Comparison of ENCODE assay signal across 30 cellular contexts in genomic region chr5:93236807-93237421, GRCh38.
A peak's percentile ranks its signal among the peaks of the same experiment; 100 is the strongest.
DNase-seq lines count a peak whose midpoint lies in the region; ATAC-seq, FAIRE-seq and TF ChIP-seq lines count a peak whose summit lies in the region.
"Had no signal": no experiment of that assay in that cellular context is flagged by ENCODE, and none has a peak within 500 bp of the region (broad histone marks: within the 10 kb centered on the region; RNA-seq: fewer than 3 reads in every experiment).

No MANE protein-coding gene starts in this region.

- TF ChIP-seq EP300 in suprapubic skin (IDR thresholded peaks at IDR 0.05), result no peak

- BruUV-seq in PC-9 (replicated peaks; lab: Mats Ljungman, UMichigan), result no TSS peak

- H3K9ac ChIP-seq in fibroblast of lung (ENCODE audit: insufficient read depth, low read length), result no peak overlapping the region
- H3K9ac ChIP-seq: BLaER1 treated with 17β-estradiol and CSF1 and Interleukin-3, amounts not matched to agents 10 nM and 100 nM had no signal

- no peaks in the 10 kb centered on the region for H3K27me3 ChIP-seq in PC-9 (ENCODE audit: insufficient read depth, low read depth)
- H3K27me3 ChIP-seq in fibroblast of lung (ENCODE audit: control insufficient read depth, insufficient read depth, low read length), result no peaks in the 10 kb centered on the region
- H3K27me3 ChIP-seq in suprapubic skin, result no peaks in the 10 kb centered on the region
- H3K27me3 ChIP-seq: ascending aorta; BLaER1 treated with 17β-estradiol and CSF1 and Interleukin-3, amounts not matched to agents 10 nM and 100 nM; esophagus muscularis mucosa; tibial artery had no signal

- 89% methylated on average over 4 of the region's 4 CpGs for WGBS in suprapubic skin

- no peak for TF ChIP-seq CTCF in PC-9 (conservative IDR thresholded peaks at IDR 0.05)
- no peak for TF ChIP-seq CTCF in fibroblast of lung (conservative IDR thresholded peaks at IDR 0.05 in 1 of 2, IDR thresholded peaks at IDR 0.05 in 1 of 2; ENCODE audit: low read depth in 1 of 2, low read length in 2 of 2)
- no peak for TF ChIP-seq CTCF in suprapubic skin (IDR thresholded peaks at IDR 0.05)

- peaks cover 17% of the 10 kb centered on the region; the same call in 1 of the 2 replicates for H3F3A ChIP-seq in PC-9 (ENCODE audit: insufficient read depth, low read depth)

- H3K9me2 ChIP-seq in PC-9 (ENCODE audit: insufficient read depth), result no peaks in the 10 kb centered on the region

- H3K4me3 ChIP-seq in PC-9 (no peak overlapping the region), fibroblast of lung (replicated peaks in 1 of 4; ENCODE audit: control extremely low read depth in 1 of 4, insufficient read depth in 1 of 4, low read depth in 3 of 4, low read length in 4 of 4) (no peak overlapping the region), suprapubic skin (no peak overlapping the region)
- H3K4me3 ChIP-seq: ascending aorta; BLaER1 treated with 17β-estradiol and CSF1 and Interleukin-3, amounts not matched to agents 10 nM and 100 nM; esophagus muscularis mucosa; tibial artery had no signal

- H4K20me1 ChIP-seq in PC-9 (ENCODE audit: insufficient read depth) (no peaks in the 10 kb centered on the region), fibroblast of lung (ENCODE audit: control insufficient read depth, extremely low read depth, insufficient read depth, low read length) (no peaks in the 10 kb centered on the region)
- H4K20me1 ChIP-seq: BLaER1 treated with 17β-estradiol and CSF1 and Interleukin-3, amounts not matched to agents 10 nM and 100 nM had no signal

- no peak for TF ChIP-seq POLR2A in H54 (IDR thresholded peaks at IDR 0.05; ENCODE audit: low read depth, low read length)
- TF ChIP-seq POLR2A in suprapubic skin (IDR thresholded peaks at IDR 0.05), result no peak

- peak; percentile 56 for DNase-seq in A172 (ENCODE audit: low spot score)
- no peak for DNase-seq in H54 (ENCODE audit: insufficient read length, low spot score)
- peak in 1 of 2 experiments; percentile 70 for DNase-seq in PC-9
- peak; percentile 33 to 81 for DNase-seq in fibroblast of lung (ENCODE audit: low read depth in 2 of 2)
- no peak for DNase-seq in suprapubic skin (ENCODE audit: low spot score in 2 of 2)
- DNase-seq in dermis blood vessel endothelial cell, result no peak
- DNase-seq: 8988T; activated CD4-positive, alpha-beta T cell treated with anti-CD3 and anti-CD28 coated beads for 4 hours; activated T-cell treated with anti-CD3 and anti-CD28 coated beads, Interleukin-2, amount 50 U/mL, for 72 hours; cerebellar nuclear complex; effector CD8-positive, alpha-beta T cell; H7; left colon; midbrain; natural killer cell; NCI-H1105; NCI-H2081 treated with DMSO at 0.1 percent for 48 hours; NCI-H446; OCI-M1; right cardiac atrium; SIG-M5; stimulated activated CD4-positive, alpha-beta T cell treated with anti-CD3 and anti-CD28 coated beads, Interleukin-4, amount 100 ng/mL, for 4 hours; T-cell; tibial artery had no signal

- CTCF ChIA-PET in PC-9 (lab: Charles Lee), result no interaction called here

- no peak overlapping the region; the same call in 1 of the 2 replicates for H3K4me2 ChIP-seq in PC-9
- H3K4me2 ChIP-seq in fibroblast of lung (ENCODE audit: extremely low read depth, insufficient read depth, low read length), result no peak overlapping the region
- H3K4me2 ChIP-seq: BLaER1 treated with 17β-estradiol and CSF1 and Interleukin-3, amounts not matched to agents 10 nM and 100 nM had no signal

- POLR2A ChIA-PET in PC-9 (lab: Charles Lee; ENCODE audit: unreplicated experiment), result no interaction called here

- H3K36me3 ChIP-seq in PC-9 (ENCODE audit: low read depth), result no peaks in the 10 kb centered on the region
- H3K36me3 ChIP-seq in fibroblast of lung (ENCODE audit: control insufficient read depth, insufficient read depth, low read length), result no peaks in the 10 kb centered on the region
- no peaks in the 10 kb centered on the region for H3K36me3 ChIP-seq in suprapubic skin
- H3K36me3 ChIP-seq: ascending aorta; BLaER1 treated with 17β-estradiol and CSF1 and Interleukin-3, amounts not matched to agents 10 nM and 100 nM; esophagus muscularis mucosa; tibial artery had no signal

- intact Hi-C loops in PC-9 (cut with micrococcal nuclease; ENCODE audit: unreplicated experiment), result no loop called here

- H3K4me1 ChIP-seq in PC-9 (replicated peaks; ENCODE audit: insufficient read depth), result peaks cover 31% of the 10 kb centered on the region
- H3K4me1 ChIP-seq in fibroblast of lung (ENCODE audit: control insufficient read depth, extremely low read depth, insufficient read depth, low read length), result no peaks in the 10 kb centered on the region
- H3K4me1 ChIP-seq in suprapubic skin, result no peaks in the 10 kb centered on the region
- H3K4me1 ChIP-seq: ascending aorta, esophagus muscularis mucosa, tibial artery had no signal

- H2AFZ ChIP-seq in PC-9 (no peak overlapping the region), fibroblast of lung (ENCODE audit: low read length) (no peak overlapping the region)

- H3K27ac ChIP-seq in PC-9, result peak overlapping the region; percentile 52
- peak overlapping the region; percentile 31 for H3K27ac ChIP-seq in fibroblast of lung (ENCODE audit: insufficient read depth, low read length)
- no peak overlapping the region for H3K27ac ChIP-seq in suprapubic skin
- H3K27ac ChIP-seq: ascending aorta; BLaER1 treated with 17β-estradiol and CSF1 and Interleukin-3, amounts not matched to agents 10 nM and 100 nM; esophagus muscularis mucosa; tibial artery had no signal

- H3K9me3 ChIP-seq in PC-9 (ENCODE audit: insufficient read depth, low read depth) (peaks cover 23% of the 10 kb centered on the region), fibroblast of lung (ENCODE audit: control insufficient read depth, insufficient read depth, low read depth, low read length) (no peaks in the 10 kb centered on the region), suprapubic skin (no peaks in the 10 kb centered on the region)
- H3K9me3 ChIP-seq: ascending aorta, esophagus muscularis mucosa, tibial artery had no signal

- ATAC-seq in HG02970 (IDR thresholded peaks at IDR 0.05; ENCODE audit: low FRiP score, unreplicated experiment), result no peak
- ATAC-seq in GM21447 (IDR thresholded peaks at IDR 0.05; ENCODE audit: unreplicated experiment), result no peak
- ATAC-seq: activated T-cell treated with anti-CD3 and anti-CD28 coated beads, Interleukin-2, amount 50 U/mL, for 72 hours; left colon; natural killer cell; right cardiac atrium; T-cell had no signal

- no peaks in the 10 kb centered on the region for H3K79me2 ChIP-seq in PC-9 (ENCODE audit: low read depth)
- no peaks in the 10 kb centered on the region for H3K79me2 ChIP-seq in fibroblast of lung (ENCODE audit: control insufficient read depth, insufficient read depth, low read length)

- FAIRE-seq in H54 (lab: Jason Lieb, UNC), result peak; percentile 77
- FAIRE-seq: D721Med had no signal

Comparison
In these comparisons a context has a peak if more than half of its experiments do, and no peak if none do; other contexts are left out.
1. DNase-seq: peak in A172 (single experiment) and fibroblast of lung (2 of 2); none in H54 (single experiment), suprapubic skin (0 of 2) and dermis blood vessel endothelial cell (single experiment).